ENCODE assay signal across 8 cellular contexts in the genomic region with DNA sequence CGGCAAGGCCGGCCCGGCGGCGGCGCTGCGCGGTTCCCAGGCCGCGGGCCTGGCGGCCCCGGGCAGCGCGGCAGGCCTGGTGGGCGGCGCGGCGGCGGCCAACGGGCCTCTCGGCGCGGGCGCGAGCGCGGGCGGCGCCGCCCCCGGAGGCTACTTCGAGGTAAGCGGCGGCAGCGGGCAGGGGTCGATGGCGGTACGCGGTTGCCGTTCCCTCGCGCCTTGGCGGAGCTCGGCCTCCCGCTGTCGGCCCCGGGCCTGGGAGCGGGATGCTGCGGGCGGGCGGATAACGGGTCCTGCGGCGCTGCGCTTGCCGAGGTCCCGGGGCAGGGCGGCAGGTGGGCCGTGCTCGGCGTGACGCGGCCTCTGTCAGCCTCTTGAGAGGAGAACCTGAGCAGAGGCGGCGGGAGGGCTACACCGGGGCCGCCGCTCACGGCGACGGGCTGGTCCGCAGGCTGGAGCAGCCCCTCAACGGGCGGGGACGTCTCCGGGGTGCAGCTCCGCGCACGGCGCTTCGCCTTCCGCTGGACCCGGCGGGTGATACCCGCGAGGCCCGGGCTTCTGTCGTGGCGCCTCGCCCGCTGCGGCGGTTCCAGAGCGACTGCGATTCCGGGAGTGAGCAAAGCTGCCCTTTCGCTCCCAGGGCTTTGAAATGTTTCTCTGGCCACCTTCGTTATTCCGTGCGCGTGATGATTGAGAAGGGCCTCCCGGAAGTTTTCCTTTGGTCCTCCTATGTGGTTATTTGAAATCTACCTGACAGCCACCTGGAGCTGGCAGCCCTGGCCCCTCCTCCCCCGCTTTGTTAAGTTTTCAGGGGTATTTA. TPM values are rescaled to one million over a fixed set of nuclear protein-coding genes. Genes with fewer than 3 reads are reported as not detected.
A peak's percentile ranks its signal among the peaks of the same experiment; 100 is the strongest.
DNase-seq lines count a peak whose midpoint lies in the region; ATAC-seq and TF ChIP-seq lines count a peak whose summit lies in the region.

No MANE protein-coding gene starts in this region.

- peaks cover 24% of the 10 kb centered on the region for H3K4me1 Mint-ChIP-seq in activated CD4-positive, alpha-beta T cell treated with anti-CD3 and anti-CD28 coated beads, Interleukin-2, amount 10 ng/mL, durations not matched to agents 7 days and 5 days

- H3K27me3 ChIP-seq in MM.1S (replicated peaks; ENCODE audit: insufficient read depth, low read length) (no peaks in the 10 kb centered on the region), duodenal mucosa (ENCODE audit: control insufficient read depth in 1 of 2, insufficient read depth in 2 of 2, low read length in 2 of 2) (no peaks in the 10 kb centered on the region)

- peak overlapping the region; percentile 73 for H3K9ac ChIP-seq in MM.1S (ENCODE audit: low read length)
- H3K9ac ChIP-seq in duodenal mucosa (ENCODE audit: low read depth in 1 of 2, low read length in 2 of 2), result peak overlapping the region; percentile 77 to 84

- H3K9me3 Mint-ChIP-seq in activated CD4-positive, alpha-beta T cell treated with anti-CD3 and anti-CD28 coated beads, Interleukin-2, amount 10 ng/mL, durations not matched to agents 7 days and 5 days, result no peaks in the 10 kb centered on the region

- H3K36me3 ChIP-seq in MM.1S (replicated peaks; ENCODE audit: insufficient read depth, low read length), result no peaks in the 10 kb centered on the region
- H3K36me3 ChIP-seq in duodenal mucosa (ENCODE audit: control insufficient read depth in 1 of 2, insufficient read depth in 2 of 2, low read length in 2 of 2), result peaks cover 0 to 4% of the 10 kb centered on the region in 2 donors

- CTCF ChIA-PET in activated CD4-positive, alpha-beta T cell treated with anti-CD3 and anti-CD28 coated beads, Interleukin-2, amount 10 ng/mL, durations not matched to agents 7 days and 5 days (lab: Charles Lee), result interaction anchor here (1.3 kb wide), 1 partner anchor 11 kb away, joined by 6 read pairs; no protein-coding TSS in a partner anchor

- H3K36me3 Mint-ChIP-seq in activated CD4-positive, alpha-beta T cell treated with anti-CD3 and anti-CD28 coated beads, Interleukin-2, amount 10 ng/mL, durations not matched to agents 7 days and 5 days (ENCODE audit: low read depth), result peaks cover 12% of the 10 kb centered on the region

- H2AFZ ChIP-seq in MM.1S (ENCODE audit: low read length), result peak overlapping the region; percentile 41

- no peak for TF ChIP-seq CTCF in MM.1S (IDR thresholded peaks at IDR 0.05; ENCODE audit: low read length)

- peak overlapping the region; percentile 90 for H3K4me3 Mint-ChIP-seq in activated CD4-positive, alpha-beta T cell treated with anti-CD3 and anti-CD28 coated beads, Interleukin-2, amount 10 ng/mL, durations not matched to agents 7 days and 5 days

- H3K4me3 ChIP-seq in MM.1S (ENCODE audit: low read length) (peak overlapping the region; percentile 70), duodenal mucosa (ENCODE audit: low read depth in 1 of 2, low read length in 2 of 2) (peak overlapping the region; percentile 81)

- H3K4me1 ChIP-seq in MM.1S (ENCODE audit: low read length) (no peaks in the 10 kb centered on the region), duodenal mucosa (ENCODE audit: control insufficient read depth in 1 of 2, insufficient read depth in 2 of 2, low read length in 2 of 2) (peaks cover 0 to 17% of the 10 kb centered on the region in 2 donors)

- POLR2A ChIA-PET in activated CD4-positive, alpha-beta T cell treated with anti-CD3 and anti-CD28 coated beads, Interleukin-2, amount 10 ng/mL, durations not matched to agents 7 days and 5 days (lab: Charles Lee), result interaction anchor here (0.9 kb wide), 1 partner anchor 52 kb away, joined by 4 read pairs; no protein-coding TSS in a partner anchor

- peak overlapping the region; percentile 72 for H3K4me2 ChIP-seq in MM.1S (ENCODE audit: low read depth, low read length)

- peaks cover 53% of the 10 kb centered on the region for H3K79me2 ChIP-seq in MM.1S (ENCODE audit: low read length)

- H3K27ac Mint-ChIP-seq in activated CD4-positive, alpha-beta T cell treated with anti-CD3 and anti-CD28 coated beads, Interleukin-2, amount 10 ng/mL, durations not matched to agents 7 days and 5 days, result peak overlapping the region; percentile 92

- H3K27me3 Mint-ChIP-seq in activated CD4-positive, alpha-beta T cell treated with anti-CD3 and anti-CD28 coated beads, Interleukin-2, amount 10 ng/mL, durations not matched to agents 7 days and 5 days, result no peaks in the 10 kb centered on the region

- H3K27ac ChIP-seq in MM.1S (ENCODE audit: low read length) (peak overlapping the region; percentile 49; the same call in 1 of the 2 replicates), duodenal mucosa (ENCODE audit: low read depth, low read length) (peak overlapping the region; percentile 84)

- peaks cover 7% of the 10 kb centered on the region for H3F3A ChIP-seq in MM.1S (ENCODE audit: insufficient read depth, low read length)

- H3K9me3 ChIP-seq in MM.1S (replicated peaks; ENCODE audit: insufficient read depth, low read length) (no peaks in the 10 kb centered on the region), duodenal mucosa (ENCODE audit: control insufficient read depth in 1 of 2, low read length in 2 of 2) (no peaks in the 10 kb centered on the region)

- ATAC-seq in GM21723 (IDR thresholded peaks at IDR 0.05; ENCODE audit: unreplicated experiment), result peak; percentile 30

- DNase-seq in DMS53 treated with DMSO at 0.1 percent for 48 hours (lab: John Stamatoyannopoulos, UW; ENCODE audit: unreplicated experiment) (peak; percentile 71), MM.1S (peak; percentile 54), medulla oblongata (ENCODE audit: extremely low spot score) (peak; percentile 21), occipital lobe (lab: John Stamatoyannopoulos, UW) (no peak)
- peak; percentile 46 for DNase-seq in activated CD4-positive, alpha-beta T cell treated with anti-CD3 and anti-CD28 coated beads, Interleukin-2, amount 10 ng/mL, durations not matched to agents 7 days and 5 days
- DNase-seq in stimulated activated CD8-positive, alpha-beta memory T cell treated with anti-CD3 and anti-CD28 coated beads, Interleukin-12 subunit alpha, Interleukin-12 subunit beta, amount 100 ng/mL, for 24 hours (ENCODE audit: extremely low read depth), result peak; percentile 12

- H4K20me1 ChIP-seq in MM.1S (ENCODE audit: insufficient read depth, low read length), result no peaks in the 10 kb centered on the region

- no peaks in the 10 kb centered on the region for H3K9me2 ChIP-seq in MM.1S (replicated peaks; ENCODE audit: insufficient read depth, low read length)

RNA-seq across cellular contexts. Expression of a gene that starts 0.8 kb away (rescaled TPM):
- total RNA-seq in activated CD4-positive, alpha-beta T cell treated with anti-CD3 and anti-CD28 coated beads, Interleukin-2, amount 10 ng/mL, durations not matched to agents 7 days and 5 days, result 10 to 100 TPM; 33.2 to 35.5 TPM
- total RNA-seq in occipital lobe, result 15.0 TPM
